Comparison of ENCODE assay signal across 16 cellular contexts in the genomic region with DNA sequence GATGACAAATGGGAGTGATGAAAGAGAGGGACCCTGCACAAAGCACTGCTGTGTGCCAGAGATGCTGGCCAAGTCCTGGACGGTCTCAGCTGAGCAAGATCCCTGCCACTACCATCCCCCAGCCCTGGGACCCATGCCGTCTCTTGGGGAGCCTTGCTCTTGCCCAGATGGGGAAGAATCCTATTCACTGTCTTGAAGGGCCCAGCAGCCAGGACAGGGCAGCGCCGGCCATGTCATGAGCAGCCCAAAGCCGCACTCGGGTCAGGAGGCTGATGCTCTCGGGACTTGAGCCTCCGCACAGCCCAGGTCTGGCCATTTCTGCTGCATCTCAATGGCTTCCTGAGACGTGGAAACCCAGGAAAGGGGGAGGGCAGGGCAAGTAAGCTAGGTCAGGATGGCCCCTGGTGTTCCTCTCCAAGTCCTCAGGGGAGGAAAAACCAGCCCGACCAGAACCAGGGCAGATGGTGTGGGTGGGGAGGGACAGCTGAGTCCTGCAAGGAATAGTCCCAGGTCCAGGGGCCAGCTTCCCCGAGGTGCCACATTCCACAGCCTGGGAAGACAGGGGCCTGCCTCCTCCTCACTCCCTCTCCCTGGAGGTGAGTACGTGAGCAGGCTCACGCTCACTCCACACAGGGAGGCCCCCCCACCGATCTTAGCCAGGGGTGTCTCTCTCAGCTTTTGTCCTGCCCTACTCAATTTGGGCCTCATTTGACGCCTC. TPM values are rescaled to one million over a fixed set of nuclear protein-coding genes. Genes with fewer than 3 reads are reported as not detected.
DNase-seq lines count a peak whose midpoint lies in the region; ATAC-seq and TF ChIP-seq lines count a peak whose summit lies in the region.
"Had no signal": no experiment of that assay in that cellular context is flagged by ENCODE, and none has a peak within 500 bp of the region (broad histone marks: within the 10 kb centered on the region; RNA-seq: fewer than 3 reads in every experiment).

No MANE protein-coding gene starts in this region.

- no peak for ATAC-seq in HG03432 (IDR thresholded peaks at IDR 0.05; ENCODE audit: unreplicated experiment)
- ATAC-seq in HG03159 (IDR thresholded peaks at IDR 0.05; ENCODE audit: unreplicated experiment): no peak
- ATAC-seq: gastroesophageal sphincter had no signal

- TF ChIP-seq CTCF in chondrocyte (IDR thresholded peaks at IDR 0.05) (no peak), nephron (IDR thresholded peaks at IDR 0.05; ENCODE audit: unreplicated experiment in 3 of 3) (no peak), foreskin fibroblast (IDR thresholded peaks at IDR 0.05; ENCODE audit: low read depth, low read length) (no peak)

- peaks cover 12% of the 10 kb centered on the region for H3K4me1 Mint-ChIP-seq in chondrocyte (ENCODE audit: low read depth)
- H3K4me1 Mint-ChIP-seq in nephron: peaks cover 25% of the 10 kb centered on the region
- H3K4me1 Mint-ChIP-seq: activated CD4-positive, alpha-beta T cell treated with anti-CD3 and anti-CD28 coated beads, Interleukin-2, amount 10 ng/mL, durations not matched to agents 24 days and 14 days; activated naive CD8-positive, alpha-beta T cell treated with anti-CD3 and anti-CD28 coated beads, Interleukin-2, amount 10 ng/mL, durations not matched to agents 7 days and 5 days; central memory CD8-positive, alpha-beta T cell had no signal

- DNase-seq in DMS53 (lab: John Stamatoyannopoulos, UW) (peak; percentile 75), chondrocyte (ENCODE audit: low spot score) (peak; percentile 75), foreskin fibroblast (no peak)
- DNase-seq: activated CD4-positive, alpha-beta T cell treated with anti-CD3 and anti-CD28 coated beads, Interleukin-2, amount 10 ng/mL, durations not matched to agents 24 days and 14 days; activated naive CD8-positive, alpha-beta T cell treated with anti-CD3 and anti-CD28 coated beads, Interleukin-2, amount 10 ng/mL, durations not matched to agents 7 days and 5 days; NCI-H2081; NCI-H526 treated with DMSO at 0.1 percent for 48 hours; T1000 had no signal

- H3K36me3 Mint-ChIP-seq in chondrocyte (ENCODE audit: low read depth): no peaks in the 10 kb centered on the region
- no peaks in the 10 kb centered on the region for H3K36me3 Mint-ChIP-seq in nephron (ENCODE audit: low read depth)
- H3K36me3 Mint-ChIP-seq: activated naive CD8-positive, alpha-beta T cell treated with anti-CD3 and anti-CD28 coated beads, Interleukin-2, amount 10 ng/mL, durations not matched to agents 7 days and 5 days had no signal

- H3K27me3 Mint-ChIP-seq in chondrocyte (ENCODE audit: low read depth) (peaks cover 7% of the 10 kb centered on the region), nephron (ENCODE audit: low read depth) (peaks cover 39% of the 10 kb centered on the region)
- H3K27me3 Mint-ChIP-seq: progenitor cell of endocrine pancreas had no signal

- H3K4me3 ChIP-seq in foreskin fibroblast (ENCODE audit: low read depth in 1 of 2, low read length in 2 of 2): no peak overlapping the region
- H3K4me3 ChIP-seq: gastroesophageal sphincter had no signal

- H3K9me3 Mint-ChIP-seq in chondrocyte (ENCODE audit: low read depth) (no peaks in the 10 kb centered on the region), nephron (no peaks in the 10 kb centered on the region)
- H3K9me3 Mint-ChIP-seq: activated CD4-positive, alpha-beta T cell treated with anti-CD3 and anti-CD28 coated beads, Interleukin-2, amount 10 ng/mL, durations not matched to agents 24 days and 14 days; activated naive CD8-positive, alpha-beta T cell treated with anti-CD3 and anti-CD28 coated beads, Interleukin-2, amount 10 ng/mL, durations not matched to agents 7 days and 5 days; central memory CD8-positive, alpha-beta T cell had no signal

- H3K27ac Mint-ChIP-seq in chondrocyte (ENCODE audit: unreplicated experiment) (no peak overlapping the region), nephron (peak overlapping the region in 2 of 3 experiments; percentile 24 to 50)
- H3K27ac Mint-ChIP-seq: activated CD4-positive, alpha-beta T cell treated with anti-CD3 and anti-CD28 coated beads, Interleukin-2, amount 10 ng/mL, durations not matched to agents 24 days and 14 days; activated naive CD8-positive, alpha-beta T cell treated with anti-CD3 and anti-CD28 coated beads, Interleukin-2, amount 10 ng/mL, durations not matched to agents 7 days and 5 days had no signal

- H3K4me3 Mint-ChIP-seq in chondrocyte (ENCODE audit: unreplicated experiment) (no peak overlapping the region), nephron (no peak overlapping the region)
- H3K4me3 Mint-ChIP-seq: activated CD4-positive, alpha-beta T cell treated with anti-CD3 and anti-CD28 coated beads, Interleukin-2, amount 10 ng/mL, durations not matched to agents 24 days and 14 days; activated naive CD8-positive, alpha-beta T cell treated with anti-CD3 and anti-CD28 coated beads, Interleukin-2, amount 10 ng/mL, durations not matched to agents 7 days and 5 days; central memory CD8-positive, alpha-beta T cell had no signal

RNA-seq across cellular contexts. Expression of gene KRT19, which starts 7.8 kb away (rescaled TPM):
- total RNA-seq in chondrocyte: 1.3 to 1.7 TPM in 2 of 3 replicates, not detected in the other
- total RNA-seq: activated CD4-positive, alpha-beta T cell treated with anti-CD3 and anti-CD28 coated beads, Interleukin-2, amount 10 ng/mL, durations not matched to agents 24 days and 14 days; activated naive CD8-positive, alpha-beta T cell treated with anti-CD3 and anti-CD28 coated beads, Interleukin-2, amount 10 ng/mL, durations not matched to agents 7 days and 5 days had no signal

RNA-seq across cellular contexts. Expression of gene KRT15, which starts 17.2 kb away (rescaled TPM):
- total RNA-seq in chondrocyte: not detected in 3 replicates
- total RNA-seq: activated CD4-positive, alpha-beta T cell treated with anti-CD3 and anti-CD28 coated beads, Interleukin-2, amount 10 ng/mL, durations not matched to agents 24 days and 14 days; activated naive CD8-positive, alpha-beta T cell treated with anti-CD3 and anti-CD28 coated beads, Interleukin-2, amount 10 ng/mL, durations not matched to agents 7 days and 5 days; subcutaneous adipose tissue had no signal

RNA-seq across cellular contexts. Expression of gene KRT13, which starts 30.5 kb away (rescaled TPM):
- total RNA-seq in chondrocyte: not detected in 3 replicates
- total RNA-seq: activated CD4-positive, alpha-beta T cell treated with anti-CD3 and anti-CD28 coated beads, Interleukin-2, amount 10 ng/mL, durations not matched to agents 24 days and 14 days; activated naive CD8-positive, alpha-beta T cell treated with anti-CD3 and anti-CD28 coated beads, Interleukin-2, amount 10 ng/mL, durations not matched to agents 7 days and 5 days; HT1080; progenitor cell of endocrine pancreas; subcutaneous adipose tissue had no signal

RNA-seq across cellular contexts. Expression of gene KRT9, which starts 35.9 kb away (rescaled TPM):
- not detected in 3 replicates for total RNA-seq in chondrocyte
- total RNA-seq: activated CD4-positive, alpha-beta T cell treated with anti-CD3 and anti-CD28 coated beads, Interleukin-2, amount 10 ng/mL, durations not matched to agents 24 days and 14 days; activated naive CD8-positive, alpha-beta T cell treated with anti-CD3 and anti-CD28 coated beads, Interleukin-2, amount 10 ng/mL, durations not matched to agents 7 days and 5 days; gastroesophageal sphincter; HT1080; progenitor cell of endocrine pancreas; subcutaneous adipose tissue had no signal

RNA-seq across cellular contexts. Expression of gene KRT36, which starts 46.2 kb away (rescaled TPM):
- not detected in 3 replicates for total RNA-seq in chondrocyte
- total RNA-seq: activated CD4-positive, alpha-beta T cell treated with anti-CD3 and anti-CD28 coated beads, Interleukin-2, amount 10 ng/mL, durations not matched to agents 24 days and 14 days; activated naive CD8-positive, alpha-beta T cell treated with anti-CD3 and anti-CD28 coated beads, Interleukin-2, amount 10 ng/mL, durations not matched to agents 7 days and 5 days; gastroesophageal sphincter; HT1080; progenitor cell of endocrine pancreas; subcutaneous adipose tissue had no signal

Comparison
In these comparisons a context has a peak if more than half of its experiments do, and no peak if none do; other contexts are left out.
1. DNase-seq: peak in DMS53 (single experiment) and chondrocyte (single experiment); none in foreskin fibroblast (0 of 2).